In the genomic region with DNA sequence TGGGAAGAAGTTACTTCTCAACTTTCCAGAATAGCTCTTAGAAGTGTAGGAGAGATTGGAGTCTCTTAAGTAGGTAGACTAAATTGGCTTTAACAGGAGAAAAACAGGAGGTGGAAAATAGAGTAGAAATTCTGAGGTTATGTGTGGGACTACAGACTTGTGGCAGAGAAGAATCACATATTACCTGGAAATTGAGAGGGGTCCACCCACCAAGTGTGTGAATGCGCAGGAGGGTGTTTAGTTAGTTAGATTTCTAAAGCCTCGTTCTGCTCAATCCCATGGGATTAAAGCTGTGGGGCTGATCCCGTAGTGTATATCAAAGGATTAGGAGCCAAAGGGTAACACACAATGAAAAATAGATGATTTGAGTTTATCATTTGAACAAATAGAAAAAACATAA, we compare ENCODE assay signal across 21 cellular contexts.
"Had no signal": no experiment of that assay in that cellular context is flagged by ENCODE, and none has a peak within 500 bp of the region (broad histone marks: within the 10 kb centered on the region; RNA-seq: fewer than 3 reads in every experiment).

No MANE protein-coding gene starts in this region.

- H3K4me3 ChIP-seq: colonic mucosa, esophagus squamous epithelium, gastrocnemius medialis, heart right ventricle, left lung, lower lobe of right lung, mucosa of descending colon had no signal

- ATAC-seq: effector memory CD8-positive, alpha-beta T cell; esophagus mucosa; gastrocnemius medialis; heart right ventricle; left cardiac atrium; left lung; left ventricle myocardium superior; lower lobe of right lung; mucosa of descending colon had no signal

- H3K9me3 ChIP-seq: colonic mucosa, esophagus squamous epithelium, gastrocnemius medialis, lower lobe of right lung, mucosa of descending colon had no signal

- H3K27ac ChIP-seq: colonic mucosa, epithelial cell of prostate, esophagus squamous epithelium, gastrocnemius medialis, heart right ventricle, left lung, lower lobe of right lung had no signal

- H3K27me3 ChIP-seq: colonic mucosa, gastrocnemius medialis had no signal

- DNase-seq: colonic mucosa; cortex of kidney; effector CD8-positive, alpha-beta T cell; effector memory CD8-positive, alpha-beta T cell; endodermal cell; erythroblast; esophagus squamous epithelium; foreskin fibroblast; foreskin melanocyte; gastrocnemius medialis; glutamatergic neuron; heart right ventricle; hippocampal formation; left cardiac atrium; left lung; left ventricle myocardium superior; lower lobe of right lung; mesenchymal stem cell; mucosa of descending colon had no signal

- H3K36me3 ChIP-seq: colonic mucosa, esophagus squamous epithelium, gastrocnemius medialis, heart right ventricle, left lung, lower lobe of right lung had no signal
